9 cellular contexts compared by ENCODE assay signal in genomic region chr17:81832608-81833159, GRCh38. TPM values are rescaled to one million over a fixed set of nuclear protein-coding genes. Genes with fewer than 3 reads are reported as not detected.
DNase-seq lines count a peak whose midpoint lies in the region; ATAC-seq, FAIRE-seq and TF ChIP-seq lines count a peak whose summit lies in the region.
"Had no signal": no experiment of that assay in that cellular context is flagged by ENCODE, and none has a peak within 500 bp of the region (broad histone marks: within the 10 kb centered on the region; RNA-seq: fewer than 3 reads in every experiment).

No MANE protein-coding gene starts in this region.

- no peaks in the 10 kb centered on the region for H3K27me3 ChIP-seq in DND-41 (ENCODE audit: insufficient read depth, low read length, poor library complexity)
- no peaks in the 10 kb centered on the region; the same call in 1 of the 2 replicates for H3K27me3 ChIP-seq in MM.1S (replicated peaks; ENCODE audit: insufficient read depth, low read length)
- no peaks in the 10 kb centered on the region for H3K27me3 ChIP-seq in sigmoid colon

- H3K9me2 ChIP-seq in MM.1S (replicated peaks; ENCODE audit: insufficient read depth, low read length), result no peaks in the 10 kb centered on the region

- H3K27ac ChIP-seq in DND-41 (ENCODE audit: low read length) (peak overlapping the region; percentile 68), MM.1S (ENCODE audit: low read length) (peak overlapping the region; percentile 53; the same call in 1 of the 2 replicates), sigmoid colon (peak overlapping the region; percentile 89 to 95 (median 92))

- peak overlapping the region; percentile 92 for H3K9ac ChIP-seq in DND-41 (ENCODE audit: low read depth, low read length)
- peak overlapping the region; percentile 90 for H3K9ac ChIP-seq in MM.1S (ENCODE audit: low read length)

- no peak for TF ChIP-seq POLR2A in sigmoid colon (IDR thresholded peaks at IDR 0.05)

- H2AFZ ChIP-seq in DND-41 (ENCODE audit: low read depth, low read length), result peak overlapping the region; percentile 48
- H2AFZ ChIP-seq in MM.1S (ENCODE audit: low read length), result peak overlapping the region; percentile 82

- peak overlapping the region; percentile 95 for H3K4me3 Mint-ChIP-seq in activated naive CD4-positive, alpha-beta T cell treated with anti-CD3 and anti-CD28 coated beads for 36 hours

- peaks cover 16% of the 10 kb centered on the region for H3K4me1 Mint-ChIP-seq in activated naive CD4-positive, alpha-beta T cell treated with anti-CD3 and anti-CD28 coated beads for 36 hours (ENCODE audit: low read depth)

- no peak for TF ChIP-seq EP300 in sigmoid colon (IDR thresholded peaks at IDR 0.05)

- peaks cover 31% of the 10 kb centered on the region for H3K4me1 ChIP-seq in DND-41 (ENCODE audit: insufficient read depth, low read length)
- peaks cover 14% of the 10 kb centered on the region for H3K4me1 ChIP-seq in MM.1S (ENCODE audit: low read length)
- peaks cover 0 to 31% (median 25%) of the 10 kb centered on the region in 4 donors for H3K4me1 ChIP-seq in sigmoid colon

- peak; percentile 49 for DNase-seq in DND-41
- no peak for DNase-seq in MM.1S
- DNase-seq in activated naive CD4-positive, alpha-beta T cell treated with anti-CD3 and anti-CD28 coated beads for 36 hours, result peak; percentile 51
- peak; percentile 62 for DNase-seq in left ventricle myocardium superior
- no peak for DNase-seq in sigmoid colon
- no peak for DNase-seq in DMS153 treated with DMSO at 0.1 percent for 48 hours (lab: John Stamatoyannopoulos, UW; ENCODE audit: unreplicated experiment)
- DNase-seq in RCC 7860 (ENCODE audit: low spot score), result no peak

- CTCF ChIA-PET in activated naive CD4-positive, alpha-beta T cell treated with anti-CD3 and anti-CD28 coated beads for 36 hours (lab: Charles Lee), result interaction anchor here (1.0 kb wide), 1 partner anchor 11 kb away, joined by 3 read pairs; no protein-coding TSS in a partner anchor

- H3K4me2 ChIP-seq in DND-41 (ENCODE audit: insufficient read depth, low read length), result peak overlapping the region; percentile 92
- peak overlapping the region; percentile 100 for H3K4me2 ChIP-seq in MM.1S (ENCODE audit: low read depth, low read length)

- H3K4me3 ChIP-seq in DND-41 (ENCODE audit: low read depth in 1 of 2, low read length in 2 of 2), result peak overlapping the region; percentile 53 to 81
- H3K4me3 ChIP-seq in MM.1S (ENCODE audit: low read length), result peak overlapping the region; percentile 92
- H3K4me3 ChIP-seq in sigmoid colon, result peak overlapping the region; percentile 59 to 99 (median 92)

- 1% methylated on average over 65 of the region's 65 CpGs for WGBS in sigmoid colon, 2 donors

- H3K9me3 Mint-ChIP-seq in activated naive CD4-positive, alpha-beta T cell treated with anti-CD3 and anti-CD28 coated beads for 36 hours, result no peaks in the 10 kb centered on the region

- H3K36me3 Mint-ChIP-seq in activated naive CD4-positive, alpha-beta T cell treated with anti-CD3 and anti-CD28 coated beads for 36 hours (ENCODE audit: low read depth), result peaks cover 4% of the 10 kb centered on the region

- H4K20me1 ChIP-seq in DND-41 (ENCODE audit: insufficient read depth, low read length), result peaks cover 16% of the 10 kb centered on the region
- no peaks in the 10 kb centered on the region for H4K20me1 ChIP-seq in MM.1S (ENCODE audit: insufficient read depth, low read length)

- H3K27ac Mint-ChIP-seq in activated naive CD4-positive, alpha-beta T cell treated with anti-CD3 and anti-CD28 coated beads for 36 hours, result peak overlapping the region; percentile 88

- TF ChIP-seq CTCF in DND-41 (IDR thresholded peaks at IDR 0.05; ENCODE audit: borderline replicate concordance, extremely low read depth, low read length, poor library complexity, severe bottlenecking), result no peak
- no peak for TF ChIP-seq CTCF in MM.1S (IDR thresholded peaks at IDR 0.05; ENCODE audit: low read length)
- no peak for TF ChIP-seq CTCF in sigmoid colon (IDR thresholded peaks at IDR 0.05)

- H3K9me3 ChIP-seq in DND-41 (ENCODE audit: insufficient read depth, low read length, severe bottlenecking) (no peaks in the 10 kb centered on the region), MM.1S (replicated peaks; ENCODE audit: insufficient read depth, low read length) (no peaks in the 10 kb centered on the region), sigmoid colon (no peaks in the 10 kb centered on the region)

- ATAC-seq in DND-41 (ENCODE audit: insufficient read depth, low read depth) (peak; percentile 51), GM21717 (IDR thresholded peaks at IDR 0.05; ENCODE audit: unreplicated experiment) (peak; percentile 53), left ventricle myocardium superior (peak; percentile 20)

- H3F3A ChIP-seq in MM.1S (ENCODE audit: insufficient read depth, low read length), result peaks cover 16% of the 10 kb centered on the region

- intact Hi-C loops in activated naive CD4-positive, alpha-beta T cell treated with anti-CD3 and anti-CD28 coated beads for 36 hours (cut with micrococcal nuclease), result loop anchor here (1.0 to 2.0 kb wide), 3 partner anchors 28 to 150 kb away; partner anchors contain the start of genes ALYREF, ANAPC11, ARL16 and P4HB
- intact Hi-C loops in left ventricle myocardium superior (cut with micrococcal nuclease), result no loop called here
- intact Hi-C loops in sigmoid colon (cut with DNase I), result loop anchor here (5.0 kb wide), 1 partner anchor 40 kb away; the partner anchor contains the start of gene ARHGDIA

- no peaks in the 10 kb centered on the region for H3K27me3 Mint-ChIP-seq in activated naive CD4-positive, alpha-beta T cell treated with anti-CD3 and anti-CD28 coated beads for 36 hours (ENCODE audit: low read depth)

- no peak for FAIRE-seq in RCC 7860 (lab: Jason Lieb, UNC)

- H3K79me2 ChIP-seq in DND-41 (ENCODE audit: insufficient read depth, low read length) (peaks cover 49% of the 10 kb centered on the region), MM.1S (ENCODE audit: low read length) (peaks cover 11% of the 10 kb centered on the region)

- no peaks in the 10 kb centered on the region; the same call in 1 of the 2 replicates for H3K36me3 ChIP-seq in DND-41 (ENCODE audit: insufficient read depth, low read length)
- H3K36me3 ChIP-seq in MM.1S (replicated peaks; ENCODE audit: insufficient read depth, low read length), result no peaks in the 10 kb centered on the region
- no peaks in the 10 kb centered on the region for H3K36me3 ChIP-seq in sigmoid colon

RNA-seq across cellular contexts. Expression of gene MCRIP1, which starts 0.4 kb away (rescaled TPM):
- total RNA-seq in activated naive CD4-positive, alpha-beta T cell treated with anti-CD3 and anti-CD28 coated beads for 36 hours, result 10 to 100 TPM; 53.7 to 55.6 TPM
- total RNA-seq in left ventricle myocardium superior (103 TPM), sigmoid colon (100 to 1,000 TPM; 116 to 129 (median 122) TPM)
- 10 to 100 TPM; 37.0 to 82.9 (median 78.0) TPM for polyA plus RNA-seq in sigmoid colon

RNA-seq across cellular contexts. Expression of gene PPP1R27, which starts 2.2 kb away (rescaled TPM):
- total RNA-seq in activated naive CD4-positive, alpha-beta T cell treated with anti-CD3 and anti-CD28 coated beads for 36 hours, result not detected
- 0.67 TPM for total RNA-seq in left ventricle myocardium superior
- total RNA-seq in sigmoid colon, result not detected
- under 1 TPM in 1 of 3 donors, not detected in 2; 0.50 TPM for polyA plus RNA-seq in sigmoid colon
- total RNA-seq: T-helper 1 cell treated with Interleukin-12 subunit alpha and Interleukin-12 subunit beta and Interleukin-4 antibody, amounts not matched to agents 30 ng/mL and 1 ng/mL, for 36 hours had no signal

RNA-seq across cellular contexts. Expression of gene P4HB, which starts 27.7 kb away (rescaled TPM):
- 100 to 1,000 TPM; 273 to 276 TPM for total RNA-seq in activated naive CD4-positive, alpha-beta T cell treated with anti-CD3 and anti-CD28 coated beads for 36 hours
- 362 TPM for total RNA-seq in left ventricle myocardium superior
- 100 to 1,000 TPM; 201 to 338 (median 268) TPM for total RNA-seq in sigmoid colon
- 100 to 1,000 TPM; 153 to 750 (median 227) TPM for polyA plus RNA-seq in sigmoid colon

RNA-seq across cellular contexts. Expression of gene GCGR, which starts 28.7 kb away (rescaled TPM):
- total RNA-seq in activated naive CD4-positive, alpha-beta T cell treated with anti-CD3 and anti-CD28 coated beads for 36 hours, result not detected
- not detected for total RNA-seq in left ventricle myocardium superior
- 1 to 10 TPM in 2 of 4 donors, under 1 TPM in 2; 0.27 to 1.4 (median 0.72) TPM for total RNA-seq in sigmoid colon
- under 1 TPM in 1 of 3 donors, not detected in 2; 0.96 TPM for polyA plus RNA-seq in sigmoid colon
- total RNA-seq: T-helper 1 cell treated with Interleukin-12 subunit alpha and Interleukin-12 subunit beta and Interleukin-4 antibody, amounts not matched to agents 30 ng/mL and 1 ng/mL, for 36 hours had no signal

RNA-seq across cellular contexts. Expression of gene ARHGDIA, which starts 38.5 kb away (rescaled TPM):
- total RNA-seq in activated naive CD4-positive, alpha-beta T cell treated with anti-CD3 and anti-CD28 coated beads for 36 hours, result 100 to 1,000 TPM; 355 to 389 TPM
- total RNA-seq in left ventricle myocardium superior (114 TPM), sigmoid colon (10 to 100 TPM; 67.0 to 99.5 (median 74.1) TPM)
- polyA plus RNA-seq in sigmoid colon, result 100 to 1,000 TPM; 252 to 452 (median 385) TPM

Comparison
In these comparisons a context has a peak if more than half of its experiments do, and no peak if none do; other contexts are left out.
1. DNase-seq: peak in DND-41 (single experiment), activated naive CD4-positive, alpha-beta T cell treated with anti-CD3 and anti-CD28 coated beads for 36 hours (single experiment) and left ventricle myocardium superior (single experiment); none in MM.1S (single experiment), sigmoid colon (single experiment), DMS153 treated with DMSO at 0.1 percent for 48 hours (single experiment) and RCC 7860 (single experiment).
2. Peak in every context shown above with its lines, with median percentiles within 50 percentile points of each other: ATAC-seq, H3K27ac ChIP-seq and H3K4me3 ChIP-seq.